In genomic region chr11:67482275-67482735, GRCh38 we compare ENCODE assay signal across 8 cellular contexts. TPM values are rescaled to one million over a fixed set of nuclear protein-coding genes. Genes with fewer than 3 reads are reported as not detected.
DNase-seq lines count a peak whose midpoint lies in the region; ATAC-seq and TF ChIP-seq lines count a peak whose summit lies in the region.

No MANE protein-coding gene starts in this region.

- ATAC-seq in activated CD8-positive, alpha-beta T cell treated with anti-CD3 and anti-CD28 coated beads, Interleukin-2, amount 10 ng/mL, durations not matched to agents 7 days and 5 days = no peak
- ATAC-seq in GM19467 (IDR thresholded peaks at IDR 0.05; ENCODE audit: unreplicated experiment) = no peak
- ATAC-seq in GM19324 (IDR thresholded peaks at IDR 0.05; ENCODE audit: low FRiP score, unreplicated experiment) = no peak

- H3K27me3 Mint-ChIP-seq in activated CD8-positive, alpha-beta T cell treated with anti-CD3 and anti-CD28 coated beads, Interleukin-2, amount 10 ng/mL, durations not matched to agents 7 days and 5 days (ENCODE audit: low read depth) = peaks cover 5% of the 10 kb centered on the region

- intact Hi-C loops in tibial artery (cut with DNase I; ENCODE audit: low total_unique reads) = no loop called here

- H3K27ac ChIP-seq in layer of hippocampus (ENCODE audit: low read depth, low read length) (peak overlapping the region; percentile 97), tibial artery (peak overlapping the region; percentile 83 to 91)

- CTCF ChIA-PET in activated CD8-positive, alpha-beta T cell treated with anti-CD3 and anti-CD28 coated beads, Interleukin-2, amount 10 ng/mL, durations not matched to agents 7 days and 5 days (lab: Charles Lee) = interaction anchor here (0.7 to 2.9 kb wide), 7 partner anchors 23 to 131 kb away, joined by 3 to 9 read pairs (median 4); partner anchors contain the start of genes PITPNM1, PPP1CA and PTPRCAP

- no peaks in the 10 kb centered on the region for H3K9me3 Mint-ChIP-seq in activated CD8-positive, alpha-beta T cell treated with anti-CD3 and anti-CD28 coated beads, Interleukin-2, amount 10 ng/mL, durations not matched to agents 7 days and 5 days (ENCODE audit: insufficient read depth)

- peaks cover 5 to 12% (median 6%) of the 10 kb centered on the region in 3 donors for H3K36me3 ChIP-seq in tibial artery

- no peaks in the 10 kb centered on the region for H3K9me3 ChIP-seq in tibial artery

- H3K4me3 ChIP-seq in tibial artery = peak overlapping the region; percentile 56 to 70

- peak; percentile 26 for DNase-seq in stimulated activated CD4-positive, alpha-beta T cell treated with anti-CD3 and anti-CD28 coated beads, Interleukin-15, amount 100 ng/mL, for 24 hours
- no peak for DNase-seq in stimulated activated CD4-positive, alpha-beta T cell treated with anti-CD3 and anti-CD28 coated beads, Interleukin-4, amount 100 ng/mL, for 1 hour
- no peak for DNase-seq in activated CD8-positive, alpha-beta T cell treated with anti-CD3 and anti-CD28 coated beads, Interleukin-2, amount 10 ng/mL, durations not matched to agents 7 days and 5 days
- DNase-seq in tibial artery (peak in 1 of 2 donors; percentile 62), kidney glomerular epithelial cell (lab: John Stamatoyannopoulos, UW) (no peak)

- peaks cover 35% of the 10 kb centered on the region for H3K36me3 Mint-ChIP-seq in activated CD8-positive, alpha-beta T cell treated with anti-CD3 and anti-CD28 coated beads, Interleukin-2, amount 10 ng/mL, durations not matched to agents 7 days and 5 days (ENCODE audit: low read depth)

- peak overlapping the region; percentile 99 for H3K27ac Mint-ChIP-seq in activated CD8-positive, alpha-beta T cell treated with anti-CD3 and anti-CD28 coated beads, Interleukin-2, amount 10 ng/mL, durations not matched to agents 7 days and 5 days

- H3K27me3 ChIP-seq in layer of hippocampus (ENCODE audit: control insufficient read depth, insufficient read depth, low read length) = no peaks in the 10 kb centered on the region
- no peaks in the 10 kb centered on the region for H3K27me3 ChIP-seq in tibial artery

- POLR2A ChIA-PET in activated CD8-positive, alpha-beta T cell treated with anti-CD3 and anti-CD28 coated beads, Interleukin-2, amount 10 ng/mL, durations not matched to agents 7 days and 5 days (lab: Charles Lee) = interaction anchor here (0.5 to 5.0 kb wide), 12 partner anchors 7 to 243 kb away, joined by 3 to 84 read pairs (median 4); partner anchors contain the start of genes PITPNM1, PPP1CA, PTPRCAP and TBC1D10C

- H3K4me3 Mint-ChIP-seq in activated CD8-positive, alpha-beta T cell treated with anti-CD3 and anti-CD28 coated beads, Interleukin-2, amount 10 ng/mL, durations not matched to agents 7 days and 5 days = peak overlapping the region; percentile 93

- H3K4me1 Mint-ChIP-seq in activated CD8-positive, alpha-beta T cell treated with anti-CD3 and anti-CD28 coated beads, Interleukin-2, amount 10 ng/mL, durations not matched to agents 7 days and 5 days (ENCODE audit: low read depth) = peaks cover 45% of the 10 kb centered on the region

- peaks cover 0 to 31% (median 18%) of the 10 kb centered on the region in 4 donors for H3K4me1 ChIP-seq in tibial artery

- TF ChIP-seq CTCF in tibial artery (IDR thresholded peaks at IDR 0.05) = no peak

RNA-seq across cellular contexts. Expression of gene AIP, which starts 0.5 kb away (rescaled TPM):
- 100 to 1,000 TPM; 156 to 163 TPM for total RNA-seq in activated CD8-positive, alpha-beta T cell treated with anti-CD3 and anti-CD28 coated beads, Interleukin-2, amount 10 ng/mL, durations not matched to agents 7 days and 5 days

RNA-seq across cellular contexts. Expression of gene TMEM134, which starts 13.3 kb away (rescaled TPM):
- 10 to 100 TPM; 39.6 to 42.5 TPM for total RNA-seq in activated CD8-positive, alpha-beta T cell treated with anti-CD3 and anti-CD28 coated beads, Interleukin-2, amount 10 ng/mL, durations not matched to agents 7 days and 5 days

RNA-seq across cellular contexts. Expression of gene PITPNM1, which starts 22.9 kb away (rescaled TPM):
- 100 to 1,000 TPM; 110 to 117 TPM for total RNA-seq in activated CD8-positive, alpha-beta T cell treated with anti-CD3 and anti-CD28 coated beads, Interleukin-2, amount 10 ng/mL, durations not matched to agents 7 days and 5 days

RNA-seq across cellular contexts. Expression of gene CDK2AP2, which starts 25.7 kb away (rescaled TPM):
- total RNA-seq in activated CD8-positive, alpha-beta T cell treated with anti-CD3 and anti-CD28 coated beads, Interleukin-2, amount 10 ng/mL, durations not matched to agents 7 days and 5 days = 100 to 1,000 TPM; 168 to 175 TPM

RNA-seq across cellular contexts. Expression of gene CABP4, which starts 27.2 kb away (rescaled TPM):
- total RNA-seq in activated CD8-positive, alpha-beta T cell treated with anti-CD3 and anti-CD28 coated beads, Interleukin-2, amount 10 ng/mL, durations not matched to agents 7 days and 5 days = 1 to 10 TPM; 1.6 to 1.9 TPM
